In genomic region chr17:28763137-28763799, GRCh38 we compare ENCODE assay signal across 1 cellular context.
TF ChIP-seq lines count a peak whose summit lies in the region.

No MANE protein-coding gene starts in this region.

TF ChIP-seq in H1, 55 proteins besides CTCF, POLR2A, EP300 and RAD21:
- TF ChIP-seq TCF12 (IDR thresholded peaks at IDR 0.05; ENCODE audit: low read depth, low read length) = no peak
- no peak for TF ChIP-seq POU5F1 (IDR thresholded peaks at IDR 0.05; ENCODE audit: low read depth, low read length)
- TF ChIP-seq KDM1A (IDR thresholded peaks at IDR 0.05; ENCODE audit: borderline replicate concordance, low read length) = no peak
- no peak for TF ChIP-seq POLR2AphosphoS5 (IDR thresholded peaks at IDR 0.05; ENCODE audit: low read depth, low read length)
- TF ChIP-seq YY1 (IDR thresholded peaks at IDR 0.05; ENCODE audit: low read depth, low read length) = no peak
- TF ChIP-seq SIN3A (conservative IDR thresholded peaks at IDR 0.05 in 1 of 2, IDR thresholded peaks at IDR 0.05 in 1 of 2; ENCODE audit: low read depth in 1 of 2, low read length in 2 of 2) = no peak
- TF ChIP-seq MAX (IDR thresholded peaks at IDR 0.05) = no peak
- no peak for TF ChIP-seq TBP (IDR thresholded peaks at IDR 0.05; ENCODE audit: low read depth, low read length)
- TF ChIP-seq ATF3 (IDR thresholded peaks at IDR 0.05; ENCODE audit: insufficient read depth, low read depth, low read length) = no peak
- TF ChIP-seq CREB1 (IDR thresholded peaks at IDR 0.05) = no peak
- TF ChIP-seq BACH1 (IDR thresholded peaks at IDR 0.05; ENCODE audit: low read length) = no peak
